Comparison of ENCODE assay signal across 19 cellular contexts in the genomic region with DNA sequence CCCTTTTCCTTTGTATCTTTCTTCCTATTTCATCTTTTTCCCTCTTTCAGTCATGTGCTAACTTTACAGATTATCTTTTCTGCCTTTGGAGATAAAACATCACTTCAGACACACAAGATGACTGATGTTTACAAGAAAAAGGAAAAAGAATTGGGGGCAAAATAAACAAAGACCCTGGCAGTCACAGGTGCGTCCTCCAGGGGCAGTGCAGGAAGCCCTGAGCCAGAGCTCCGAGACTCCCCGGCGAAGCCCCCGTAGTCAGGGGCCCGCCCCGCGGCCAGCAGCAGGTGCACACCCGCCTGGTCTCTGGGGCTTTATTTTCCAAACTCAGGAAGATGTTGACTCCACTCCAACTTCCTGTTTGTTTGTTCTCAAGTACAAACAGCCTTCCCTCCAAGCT. TPM values are rescaled to one million over a fixed set of nuclear protein-coding genes. Genes with fewer than 3 reads are reported as not detected.
DNase-seq lines count a peak whose midpoint lies in the region; ATAC-seq and TF ChIP-seq lines count a peak whose summit lies in the region.
"Had no signal": no experiment of that assay in that cellular context is flagged by ENCODE, and none has a peak within 500 bp of the region (broad histone marks: within the 10 kb centered on the region; RNA-seq: fewer than 3 reads in every experiment).

No MANE protein-coding gene starts in this region.

- peak; percentile 76 for DNase-seq in NCI-H748 (lab: John Stamatoyannopoulos, UW; ENCODE audit: unreplicated experiment)
- DNase-seq in NCI-H748 treated with DMSO at 0.1 percent for 48 hours (lab: John Stamatoyannopoulos, UW) = no peak
- peak; percentile 95 for DNase-seq in NCI-H1436 (lab: John Stamatoyannopoulos, UW)
- no peak for DNase-seq in glutamatergic neuron
- DNase-seq in sigmoid colon = peak; percentile 25
- DNase-seq in activated naive CD4-positive, alpha-beta T cell treated with anti-CD3 and anti-CD28 coated beads, Interleukin-2, amount 50 U/mL, for 16 hours = no peak
- DNase-seq: activated B cell treated with CpG ODN at 0.5 μM for 24 hours; activated CD8-positive, alpha-beta memory T cell treated with anti-CD3 and anti-CD28 coated beads, Interleukin-2, amount 50 U/mL, for 4 hours; activated naive CD4-positive, alpha-beta T cell treated with Interleukin-2 at 50 U/mL for 16 hours; dermis blood vessel endothelial cell; kidney glomerular epithelial cell; MM.1S; NCI-H446; PC-9; stimulated activated CD4-positive, alpha-beta T cell treated with anti-CD3 and anti-CD28 coated beads, Interleukin-15, amount 100 ng/mL, for 24 hours had no signal

- peaks cover 8% of the 10 kb centered on the region for H3K9me3 Mint-ChIP-seq in glutamatergic neuron (ENCODE audit: unreplicated experiment)
- H3K9me3 Mint-ChIP-seq: activated B cell treated with CpG ODN at 0.5 μM for 24 hours had no signal

- 29 to 50% methylated on average over 9 of the region's 9 CpGs for WGBS in sigmoid colon, 2 donors

- H3K27ac Mint-ChIP-seq in glutamatergic neuron (ENCODE audit: unreplicated experiment) = peak overlapping the region; percentile 2
- H3K27ac Mint-ChIP-seq: activated B cell treated with CpG ODN at 0.5 μM for 24 hours had no signal

- H3K4me1 ChIP-seq in sigmoid colon = peaks cover 0 to 17% (median 15%) of the 10 kb centered on the region in 4 donors
- H3K4me1 ChIP-seq: body of pancreas had no signal

- no peak overlapping the region for H3K27ac ChIP-seq in sigmoid colon
- H3K27ac ChIP-seq: body of pancreas, PC-9 had no signal

- TF ChIP-seq POLR2A in sigmoid colon (IDR thresholded peaks at IDR 0.05) = no peak

- no peak overlapping the region for H3K4me3 Mint-ChIP-seq in glutamatergic neuron (ENCODE audit: unreplicated experiment)
- H3K4me3 Mint-ChIP-seq: activated B cell treated with CpG ODN at 0.5 μM for 24 hours had no signal

- ATAC-seq in GM18873 (IDR thresholded peaks at IDR 0.05; ENCODE audit: low FRiP score, unreplicated experiment) = no peak
- ATAC-seq in HG03135 (IDR thresholded peaks at IDR 0.05; ENCODE audit: unreplicated experiment) = no peak
- ATAC-seq: body of pancreas, esophagus mucosa had no signal

- peaks cover 10% of the 10 kb centered on the region for H3K27me3 Mint-ChIP-seq in glutamatergic neuron (ENCODE audit: unreplicated experiment)

- H3K36me3 ChIP-seq in sigmoid colon = no peaks in the 10 kb centered on the region

- no peak for TF ChIP-seq EP300 in sigmoid colon (IDR thresholded peaks at IDR 0.05)

- no peak overlapping the region for H3K4me3 ChIP-seq in sigmoid colon
- H3K4me3 ChIP-seq: body of pancreas, PC-9 had no signal

- intact Hi-C loops in sigmoid colon (cut with DNase I) = no loop called here

- TF ChIP-seq CTCF in glutamatergic neuron (IDR thresholded peaks at IDR 0.05; ENCODE audit: partially characterized antibody, unreplicated experiment) = no peak
- TF ChIP-seq CTCF in sigmoid colon (IDR thresholded peaks at IDR 0.05) = no peak

- no peaks in the 10 kb centered on the region for H3K27me3 ChIP-seq in sigmoid colon
- H3K27me3 ChIP-seq: body of pancreas had no signal

- peaks cover 7% of the 10 kb centered on the region for H3K36me3 Mint-ChIP-seq in glutamatergic neuron (ENCODE audit: unreplicated experiment)

- peaks cover 3% of the 10 kb centered on the region for H3K4me1 Mint-ChIP-seq in glutamatergic neuron (ENCODE audit: low read depth, unreplicated experiment)

- no peaks in the 10 kb centered on the region for H3K9me3 ChIP-seq in sigmoid colon
- H3K9me3 ChIP-seq: body of pancreas had no signal

RNA-seq across cellular contexts. Expression of a gene that starts 10.2 kb away (rescaled TPM):
- total RNA-seq in glutamatergic neuron (ENCODE audit: unreplicated experiment) = 69.2 TPM
- total RNA-seq in sigmoid colon = 1 to 10 TPM; 4.3 to 8.4 (median 6.1) TPM
- 10 to 100 TPM; 10.4 to 12.8 (median 12.6) TPM for polyA plus RNA-seq in sigmoid colon

RNA-seq across cellular contexts. Expression of a gene that starts 34.5 kb away (rescaled TPM):
- 13.8 TPM for total RNA-seq in glutamatergic neuron (ENCODE audit: unreplicated experiment)
- total RNA-seq in sigmoid colon = 10 to 100 TPM in 1 of 4 donors, 1 to 10 TPM in 3; 6.1 to 15.5 (median 8.1) TPM
- polyA plus RNA-seq in sigmoid colon = 1 to 10 TPM; 1.4 to 6.2 (median 1.8) TPM

Comparison
In these comparisons a context has a peak if more than half of its experiments do, and no peak if none do; other contexts are left out.
1. DNase-seq: peak in NCI-H748 (single experiment), NCI-H1436 (single experiment) and sigmoid colon (single experiment); none in NCI-H748 treated with DMSO at 0.1 percent for 48 hours (single experiment), glutamatergic neuron (single experiment) and activated naive CD4-positive, alpha-beta T cell treated with anti-CD3 and anti-CD28 coated beads, Interleukin-2, amount 50 U/mL, for 16 hours (single experiment).